ENCODE assay signal across 16 cellular contexts in genomic region chr1:20751462-20751990, GRCh38. TPM values are rescaled to one million over a fixed set of nuclear protein-coding genes. Genes with fewer than 3 reads are reported as not detected.
A peak's percentile ranks its signal among the peaks of the same experiment; 100 is the strongest.
DNase-seq lines count a peak whose midpoint lies in the region; ATAC-seq and TF ChIP-seq lines count a peak whose summit lies in the region.
"Had no signal": no experiment of that assay in that cellular context is flagged by ENCODE, and none has a peak within 500 bp of the region (broad histone marks: within the 10 kb centered on the region; RNA-seq: fewer than 3 reads in every experiment).

No MANE protein-coding gene starts in this region.

- peak overlapping the region; percentile 17 for H3K9ac ChIP-seq in iPS-18a (ENCODE audit: low read length)
- no peak overlapping the region for H3K9ac ChIP-seq in colonic mucosa (ENCODE audit: low read depth in 2 of 2, low read length in 2 of 2)
- H3K9ac ChIP-seq: BLaER1 had no signal

- H3K27me3 Mint-ChIP-seq in stimulated activated naive CD8-positive, alpha-beta T cell treated with anti-CD3 and anti-CD28 coated beads, Interleukin-15, amount 100 ng/mL, for 72 hours: no peaks in the 10 kb centered on the region

- intact Hi-C loops in colonic mucosa (cut with DNase I): no loop called here

- H3K9me3 Mint-ChIP-seq in stimulated activated naive CD8-positive, alpha-beta T cell treated with anti-CD3 and anti-CD28 coated beads, Interleukin-15, amount 100 ng/mL, for 72 hours: no peaks in the 10 kb centered on the region
- H3K9me3 Mint-ChIP-seq: CD8-positive, alpha-beta T cell; H9; HFFc6 had no signal

- TF ChIP-seq CTCF in colonic mucosa (IDR thresholded peaks at IDR 0.05): no peak

- DNase-seq in stimulated activated naive CD8-positive, alpha-beta T cell treated with anti-CD3 and anti-CD28 coated beads, Interleukin-15, amount 100 ng/mL, for 72 hours: no peak
- DNase-seq in stimulated activated naive CD8-positive, alpha-beta T cell treated with anti-CD3 and anti-CD28 coated beads, Interleukin-15, Interleukin-2, amounts not matched to agents 100 U/mL and 50 U/mL, for 24 hours: no peak
- DNase-seq in amniotic epithelial cell (ENCODE audit: low read depth) (peak; percentile 19), colonic mucosa (no peak)
- no peak for DNase-seq in activated CD4-positive, alpha-beta T cell treated with anti-CD3 and anti-CD28 coated beads, Interleukin-2, amount 50 U/mL, for 1 hour
- DNase-seq: 8988T; Calu3; CD8-positive, alpha-beta T cell; DMS79 treated with DMSO at 0.1 percent for 48 hours; GF-D8; H9; HFFc6; IMR-90 had no signal

- H3K4me3 Mint-ChIP-seq in stimulated activated naive CD8-positive, alpha-beta T cell treated with anti-CD3 and anti-CD28 coated beads, Interleukin-15, amount 100 ng/mL, for 72 hours: no peak overlapping the region
- H3K4me3 Mint-ChIP-seq: CD8-positive, alpha-beta T cell; H9; HFFc6 had no signal

- H3K36me3 ChIP-seq in iPS-18a (ENCODE audit: control insufficient read depth, low read depth, low read length) (peaks cover 69% of the 10 kb centered on the region), colonic mucosa (peaks cover 16% of the 10 kb centered on the region)

- no peak for ATAC-seq in stimulated activated naive CD8-positive, alpha-beta T cell treated with anti-CD3 and anti-CD28 coated beads, Interleukin-15, amount 100 ng/mL, for 72 hours
- no peak for ATAC-seq in stimulated activated naive CD8-positive, alpha-beta T cell treated with anti-CD3 and anti-CD28 coated beads, Interleukin-15, Interleukin-2, amounts not matched to agents 100 U/mL and 50 U/mL, for 24 hours
- ATAC-seq in HG03175 (IDR thresholded peaks at IDR 0.05; ENCODE audit: unreplicated experiment): no peak
- ATAC-seq: CD8-positive, alpha-beta T cell had no signal

- H3K4me1 Mint-ChIP-seq in stimulated activated naive CD8-positive, alpha-beta T cell treated with anti-CD3 and anti-CD28 coated beads, Interleukin-15, amount 100 ng/mL, for 72 hours: no peaks in the 10 kb centered on the region

- no peaks in the 10 kb centered on the region for H3K4me1 ChIP-seq in iPS-18a (ENCODE audit: control insufficient read depth, low read depth, low read length)
- no peaks in the 10 kb centered on the region for H3K4me1 ChIP-seq in colonic mucosa
- H3K4me1 ChIP-seq: BLaER1 had no signal

- H3K27ac ChIP-seq in iPS-18a (ENCODE audit: low read length): no peak overlapping the region
- no peak overlapping the region for H3K27ac ChIP-seq in colonic mucosa
- H3K27ac ChIP-seq: BLaER1 had no signal

- H3K27me3 ChIP-seq in iPS-18a (ENCODE audit: control insufficient read depth, insufficient read depth, low read length): no peaks in the 10 kb centered on the region
- H3K27me3 ChIP-seq in colonic mucosa: no peaks in the 10 kb centered on the region
- H3K27me3 ChIP-seq: BLaER1 had no signal

- peak overlapping the region; percentile 19 to 71 for H3K27ac Mint-ChIP-seq in stimulated activated naive CD8-positive, alpha-beta T cell treated with anti-CD3 and anti-CD28 coated beads, Interleukin-15, amount 100 ng/mL, for 72 hours
- H3K27ac Mint-ChIP-seq: CD8-positive, alpha-beta T cell; HFFc6 had no signal

- H3K9me3 ChIP-seq in iPS-18a (ENCODE audit: control insufficient read depth, low read depth, low read length): no peaks in the 10 kb centered on the region
- no peaks in the 10 kb centered on the region for H3K9me3 ChIP-seq in colonic mucosa
- H3K9me3 ChIP-seq: BLaER1 had no signal

- H3K4me3 ChIP-seq in iPS-18a (ENCODE audit: low read length) (no peak overlapping the region), colonic mucosa (no peak overlapping the region)
- H3K4me3 ChIP-seq: BLaER1 had no signal

RNA-seq across cellular contexts. Expression of gene SH2D5, which starts 19.0 kb away (rescaled TPM):
- total RNA-seq in colonic mucosa: under 1 TPM in 1 of 2 donors, not detected in 1; 0.12 TPM
- total RNA-seq: CD8-positive, alpha-beta T cell had no signal

RNA-seq across cellular contexts. Expression of gene KIF17, which starts 33.7 kb away (rescaled TPM):
- 1 to 10 TPM in 1 of 2 donors, under 1 TPM in 1; 0.27 to 1.4 TPM for total RNA-seq in colonic mucosa
- total RNA-seq: Calu3; CD8-positive, alpha-beta T cell had no signal

RNA-seq across cellular contexts. Expression of gene HP1BP3, which starts 35.6 kb away (rescaled TPM):
- 100 to 1,000 TPM; 165 to 210 TPM for total RNA-seq in colonic mucosa
